In genomic region chr17:77281904-77282367, GRCh38 we compare ENCODE assay signal across 8 cellular contexts.
DNase-seq lines count a peak whose midpoint lies in the region; ATAC-seq and TF ChIP-seq lines count a peak whose summit lies in the region.

No MANE protein-coding gene starts in this region.

- TF ChIP-seq CTCF in astrocyte of the cerebellum (IDR thresholded peaks at IDR 0.05; ENCODE audit: low read depth, low read length, missing control alignments), result no peak

- peaks cover 14% of the 10 kb centered on the region for H3K27me3 Mint-ChIP-seq in memory B cell

- DNase-seq in DMS53 treated with DMSO at 0.1 percent for 48 hours (lab: John Stamatoyannopoulos, UW; ENCODE audit: unreplicated experiment) (peak; percentile 4), astrocyte of the cerebellum (ENCODE audit: low read depth) (no peak), memory B cell (ENCODE audit: low spot score in 2 of 2) (no peak), posterior cingulate gyrus (no peak), KG1 (lab: John Stamatoyannopoulos, UW) (no peak)

- intact Hi-C loops in posterior cingulate gyrus (cut with DNase I), result no loop called here

- ATAC-seq in HG03097 (IDR thresholded peaks at IDR 0.05; ENCODE audit: low FRiP score, unreplicated experiment), result peak; percentile 3
- no peak for ATAC-seq in memory B cell (ENCODE audit: low read depth)
- ATAC-seq in HG02759 (IDR thresholded peaks at IDR 0.05; ENCODE audit: unreplicated experiment), result no peak
- ATAC-seq in HG02763 (IDR thresholded peaks at IDR 0.05; ENCODE audit: unreplicated experiment), result no peak

- H3K9me3 Mint-ChIP-seq in memory B cell, result no peaks in the 10 kb centered on the region

- peak overlapping the region; percentile 50 for H3K4me3 ChIP-seq in astrocyte of the cerebellum (ENCODE audit: low read depth, low read length)

- peaks cover 17% of the 10 kb centered on the region for H3K4me1 Mint-ChIP-seq in memory B cell

- peaks cover 2% of the 10 kb centered on the region for H3K36me3 Mint-ChIP-seq in memory B cell

- H3K27ac Mint-ChIP-seq in memory B cell, result peak overlapping the region; percentile 97

- in situ Hi-C loops in astrocyte of the cerebellum (cut with HindIII; ENCODE audit: low sequenced_read_pairs), result no loop called here

- H3K4me3 Mint-ChIP-seq in memory B cell, result peak overlapping the region; percentile 82
